In genomic region chr13:20412761-20413355, GRCh38 we compare ENCODE assay signal across 11 cellular contexts.
A peak's percentile ranks its signal among the peaks of the same experiment; 100 is the strongest.
DNase-seq lines count a peak whose midpoint lies in the region; ATAC-seq lines count a peak whose summit lies in the region.
"Had no signal": no experiment of that assay in that cellular context is flagged by ENCODE, and none has a peak within 500 bp of the region (broad histone marks: within the 10 kb centered on the region; RNA-seq: fewer than 3 reads in every experiment).

No MANE protein-coding gene starts in this region.

- peaks cover 24% of the 10 kb centered on the region for H3K4me1 Mint-ChIP-seq in T-helper 2 cell treated with Interferon-gamma antibody and Interleukin-4, amounts not matched to agents 5 μg/mL and 100 μg/mL, for 36 hours (ENCODE audit: low read depth)

- peak; percentile 21 for DNase-seq in activated naive CD4-positive, alpha-beta T cell treated with Interleukin-2 at 50 U/mL for 16 hours
- DNase-seq in activated naive CD4-positive, alpha-beta T cell treated with anti-CD3 and anti-CD28 coated beads, Interleukin-2, amount 50 U/mL, for 16 hours: no peak
- DNase-seq in T-helper 2 cell treated with Interferon-gamma antibody and Interleukin-4, amounts not matched to agents 5 μg/mL and 100 μg/mL, for 36 hours (ENCODE audit: low spot score): no peak
- DNase-seq in epithelial cell of prostate (ENCODE audit: low read depth, low spot score) (no peak), mucosa of gallbladder (ENCODE audit: low spot score) (no peak), HAP-1 (ENCODE audit: low spot score in 2 of 2) (no peak)
- DNase-seq in stimulated activated CD8-positive, alpha-beta memory T cell treated with anti-CD3 and anti-CD28 coated beads, Interleukin-4, amount 100 ng/mL, for 48 hours: peak; percentile 48
- DNase-seq: NCI-H146, NCI-H774, sigmoid colon had no signal

- in situ Hi-C loops in HAP-1 (cut with MboI; ENCODE audit: low sequenced_read_pairs): no loop called here

- no peaks in the 10 kb centered on the region for H3K9me3 ChIP-seq in HAP-1
- H3K9me3 ChIP-seq: sigmoid colon had no signal

- H3K36me3 ChIP-seq in HAP-1 (replicated peaks): no peaks in the 10 kb centered on the region
- H3K36me3 ChIP-seq: sigmoid colon had no signal

- peak overlapping the region; percentile 13 for H3K27ac Mint-ChIP-seq in T-helper 2 cell treated with Interferon-gamma antibody and Interleukin-4, amounts not matched to agents 5 μg/mL and 100 μg/mL, for 36 hours

- peaks cover 18% of the 10 kb centered on the region for H3K36me3 Mint-ChIP-seq in T-helper 2 cell treated with Interferon-gamma antibody and Interleukin-4, amounts not matched to agents 5 μg/mL and 100 μg/mL, for 36 hours (ENCODE audit: low read depth)

- no peak overlapping the region for H3K4me3 ChIP-seq in HAP-1
- H3K4me3 ChIP-seq: sigmoid colon had no signal

- H3K9me3 Mint-ChIP-seq in T-helper 2 cell treated with Interferon-gamma antibody and Interleukin-4, amounts not matched to agents 5 μg/mL and 100 μg/mL, for 36 hours: peaks cover 8% of the 10 kb centered on the region

- no peak for ATAC-seq in GM21423 (IDR thresholded peaks at IDR 0.05; ENCODE audit: unreplicated experiment)

- H3K27me3 ChIP-seq in HAP-1 (ENCODE audit: low read depth): no peaks in the 10 kb centered on the region

- H3K4me3 Mint-ChIP-seq in T-helper 2 cell treated with Interferon-gamma antibody and Interleukin-4, amounts not matched to agents 5 μg/mL and 100 μg/mL, for 36 hours: peak overlapping the region; percentile 55

- no peaks in the 10 kb centered on the region for H3K4me1 ChIP-seq in HAP-1

- peak overlapping the region; percentile 52 for H3K27ac ChIP-seq in epithelial cell of prostate
- H3K27ac ChIP-seq: sigmoid colon had no signal

- no peaks in the 10 kb centered on the region for H3K27me3 Mint-ChIP-seq in T-helper 2 cell treated with Interferon-gamma antibody and Interleukin-4, amounts not matched to agents 5 μg/mL and 100 μg/mL, for 36 hours (ENCODE audit: low read depth)

Comparison
In these comparisons a context has a peak if more than half of its experiments do, and no peak if none do; other contexts are left out.
1. DNase-seq: peak in activated naive CD4-positive, alpha-beta T cell treated with Interleukin-2 at 50 U/mL for 16 hours (single experiment) and stimulated activated CD8-positive, alpha-beta memory T cell treated with anti-CD3 and anti-CD28 coated beads, Interleukin-4, amount 100 ng/mL, for 48 hours (single experiment); none in activated naive CD4-positive, alpha-beta T cell treated with anti-CD3 and anti-CD28 coated beads, Interleukin-2, amount 50 U/mL, for 16 hours (single experiment), T-helper 2 cell treated with Interferon-gamma antibody and Interleukin-4, amounts not matched to agents 5 μg/mL and 100 μg/mL, for 36 hours (single experiment), epithelial cell of prostate (single experiment), mucosa of gallbladder (single experiment) and HAP-1 (0 of 2).